Comparison of ENCODE assay signal across 22 cellular contexts in genomic region chr7:43974725-43975482, GRCh38. TPM values are rescaled to one million over a fixed set of nuclear protein-coding genes. Genes with fewer than 3 reads are reported as not detected.
"Had no signal": no experiment of that assay in that cellular context is flagged by ENCODE, and none has a peak within 500 bp of the region (broad histone marks: within the 10 kb centered on the region; RNA-seq: fewer than 3 reads in every experiment).

No MANE protein-coding gene starts in this region.

RNA-seq across cellular contexts. Expression of gene SPDYE1, which starts 22.8 kb away (rescaled TPM):
- total RNA-seq: myocyte; naive thymus-derived CD8-positive, alpha-beta T cell; natural killer cell treated with Interleukin-12 subunit alpha and Interleukin-12 subunit beta and Interleukin-15 and Interleukin-18, amount 100 ng/mL, for 72 hours; occipital lobe; osteocyte; progenitor cell of endocrine pancreas; psoas muscle; renal cortical epithelial cell; sciatic nerve; smooth muscle cell; spleen; stomach; subcutaneous adipose tissue; temporal lobe; thoracic aorta; thyroid gland; tibial nerve; upper lobe of left lung; urinary bladder; uterus had no signal
- polyA plus RNA-seq: neural cell, pancreas, psoas muscle, spleen, stomach, urinary bladder had no signal
